In genomic region chr19:10279737-10280442, GRCh38 we compare ENCODE assay signal across 20 cellular contexts. TPM values are rescaled to one million over a fixed set of nuclear protein-coding genes. Genes with fewer than 3 reads are reported as not detected.
A peak's percentile ranks its signal among the peaks of the same experiment; 100 is the strongest.
DNase-seq lines count a peak whose midpoint lies in the region; ATAC-seq, FAIRE-seq and TF ChIP-seq lines count a peak whose summit lies in the region.
"Had no signal": no experiment of that assay in that cellular context is flagged by ENCODE, and none has a peak within 500 bp of the region (broad histone marks: within the 10 kb centered on the region; RNA-seq: fewer than 3 reads in every experiment).

No MANE protein-coding gene starts in this region.

- BruUV-seq in GM12878 (replicated peaks; lab: Mats Ljungman, UMichigan) = TSS peak; percentile 50

- TF ChIP-seq RAD21 in GM12878 (IDR thresholded peaks at IDR 0.05; ENCODE audit: insufficient read depth, low read depth, low read length) = no peak

- POLR2A ChIA-PET in GM12878 (lab: Charles Lee) = interaction anchor here (0.5 to 2.2 kb wide), 7 partner anchors 9 to 146 kb away, joined by 3 to 13 read pairs (median 4); partner anchors contain the start of genes ICAM1 and ICAM5

- SMC1A ChIA-PET in GM12878 (lab: Charles Lee; ENCODE audit: uncharacterized antibody, unreplicated experiment) = interaction anchor here (0.8 to 3.0 kb wide), 4 partner anchors 9 to 478 kb away, joined by 3 to 15 read pairs (median 6); partner anchors contain the start of gene ICAM5

- H4K20me1 ChIP-seq in GM12878 (ENCODE audit: control insufficient read depth, insufficient read depth) = peaks cover 4% of the 10 kb centered on the region; the same call in 1 of the 2 replicates

- FAIRE-seq in GM12878 (lab: Jason Lieb, UNC) = no peak
- FAIRE-seq: endometrium had no signal

- 51% methylated on average over 5 of the region's 5 CpGs for WGBS in GM12878 (ENCODE audit: insufficient coverage, insufficient replicate concordance, low lambda C conversion rate, missing lambda C conversion rate)

- intact Hi-C loops in activated naive CD4-positive, alpha-beta T cell treated with anti-CD3 and anti-CD28 coated beads for 36 hours (cut with micrococcal nuclease) = no loop called here
- intact Hi-C loops in GM12878 (cut with micrococcal nuclease; ENCODE audit: unreplicated experiment) = no loop called here

- RAD21 ChIA-PET in GM12878 (lab: Charles Lee; ENCODE audit: unreplicated experiment) = interaction anchor here (1.0 to 1.8 kb wide), 6 partner anchors 9 to 111 kb away, joined by 3 to 7 read pairs (median 4); partner anchors contain the start of genes ICAM1 and ICAM5

- peaks cover 11% of the 10 kb centered on the region for H3K4me1 ChIP-seq in GM12878 (ENCODE audit: control insufficient read depth, insufficient read depth, low read length)
- H3K4me1 ChIP-seq: ascending aorta, neural progenitor cell, vagina had no signal

- TF ChIP-seq CTCF in GM12878 (IDR thresholded peaks at IDR 0.05 in 2 of 3, conservative IDR thresholded peaks at IDR 0.05 in 1 of 3; ENCODE audit: control insufficient read depth in 2 of 3, extremely low read depth in 1 of 3, insufficient read depth in 1 of 3, low read depth in 3 of 3, low read length in 3 of 3) (no peak), type B pancreatic cell (conservative IDR thresholded peaks at IDR 0.05) (no peak)

- H3K4me1 Mint-ChIP-seq in activated naive CD4-positive, alpha-beta T cell treated with anti-CD3 and anti-CD28 coated beads for 36 hours (ENCODE audit: low read depth) = peaks cover 15% of the 10 kb centered on the region
- peaks cover 3% of the 10 kb centered on the region for H3K4me1 Mint-ChIP-seq in type B pancreatic cell (ENCODE audit: unreplicated experiment)

- no peak overlapping the region for H2AFZ ChIP-seq in GM12878 (ENCODE audit: control insufficient read depth, low read depth, low read length)
- H2AFZ ChIP-seq: neural progenitor cell had no signal

- no peak overlapping the region for H3K9ac ChIP-seq in GM12878 (ENCODE audit: control insufficient read depth, insufficient read depth, low read length)
- H3K9ac ChIP-seq: neural progenitor cell had no signal

- H3K4me3 Mint-ChIP-seq in activated naive CD4-positive, alpha-beta T cell treated with anti-CD3 and anti-CD28 coated beads for 36 hours = no peak overlapping the region
- no peak overlapping the region for H3K4me3 Mint-ChIP-seq in type B pancreatic cell
- H3K4me3 Mint-ChIP-seq: neural progenitor cell had no signal

- H3K27me3 Mint-ChIP-seq in activated naive CD4-positive, alpha-beta T cell treated with anti-CD3 and anti-CD28 coated beads for 36 hours (ENCODE audit: low read depth) = no peaks in the 10 kb centered on the region
- H3K27me3 Mint-ChIP-seq in type B pancreatic cell = peaks cover 22% of the 10 kb centered on the region

- TF ChIP-seq EP300 in GM12878 (IDR thresholded peaks at IDR 0.05; ENCODE audit: borderline replicate concordance in 1 of 2, control insufficient read depth in 1 of 2, low read depth in 2 of 2, low read length in 2 of 2) = no peak

- no peaks in the 10 kb centered on the region for H3K27me3 ChIP-seq in GM12878 (replicated peaks in 1 of 2; ENCODE audit: control insufficient read depth in 2 of 2, insufficient read depth in 2 of 2, low read length in 1 of 2)
- H3K27me3 ChIP-seq: ascending aorta, MG63, vagina had no signal

- no peak for DNase-seq in activated naive CD4-positive, alpha-beta T cell treated with anti-CD3 and anti-CD28 coated beads for 36 hours
- DNase-seq in activated naive CD4-positive, alpha-beta T cell treated with Interleukin-2 at 50 U/mL for 16 hours = no peak
- DNase-seq in MV-4-11 (lab: John Stamatoyannopoulos, UW) (peak; percentile 59), GM12878 (ENCODE audit: low read depth, low spot score) (no peak), type B pancreatic cell (ENCODE audit: extremely low spot score, unreplicated experiment) (no peak), NCI-H187 (lab: John Stamatoyannopoulos, UW) (no peak), NCI-H1105 treated with DMSO at 0.1 percent for 48 hours (lab: John Stamatoyannopoulos, UW) (no peak)
- DNase-seq: activated CD4-positive, alpha-beta T cell treated with anti-CD3 and anti-CD28 coated beads for 4 hours; EL; hippocampal formation; MG63; NCI-H2029; NCI-H446 treated with DMSO at 0.1 percent for 48 hours; SHP77; stomach had no signal

- H3K79me2 ChIP-seq in GM12878 (ENCODE audit: control insufficient read depth, insufficient read depth, low read length) = peaks cover 36% of the 10 kb centered on the region

- H3K9me3 ChIP-seq in GM12878 (replicated peaks; ENCODE audit: control insufficient read depth, insufficient read depth, low read length) = no peaks in the 10 kb centered on the region
- H3K9me3 ChIP-seq: ascending aorta, MG63, stomach, vagina had no signal

- peaks cover 22% of the 10 kb centered on the region for H3K36me3 Mint-ChIP-seq in activated naive CD4-positive, alpha-beta T cell treated with anti-CD3 and anti-CD28 coated beads for 36 hours (ENCODE audit: low read depth)
- H3K36me3 Mint-ChIP-seq in type B pancreatic cell = no peaks in the 10 kb centered on the region
- H3K36me3 Mint-ChIP-seq: neural progenitor cell had no signal

- peak overlapping the region; percentile 47; the same call in 1 of the 2 replicates for H3K4me3 ChIP-seq in GM12878
- H3K4me3 ChIP-seq: ascending aorta, MG63, neural progenitor cell, stomach, vagina had no signal

- TF ChIP-seq POLR2A in GM12878 (IDR thresholded peaks at IDR 0.05; ENCODE audit: low read depth, low read length) = peak; percentile 32; the same call in 1 of the 2 replicates

- H3K36me3 ChIP-seq in GM12878 (ENCODE audit: control insufficient read depth in 2 of 2, insufficient read depth in 2 of 2, low read length in 1 of 2) = peaks cover 24 to 30% of the 10 kb centered on the region in 2 experiments; a peak in 3 of 4 replicates
- H3K36me3 ChIP-seq: MG63, neural progenitor cell had no signal

- in situ Hi-C loops in GM12878 (cut with MboI) = no loop called here

- peak overlapping the region; percentile 70 for H3K27ac Mint-ChIP-seq in activated naive CD4-positive, alpha-beta T cell treated with anti-CD3 and anti-CD28 coated beads for 36 hours
- H3K27ac Mint-ChIP-seq in type B pancreatic cell = peak overlapping the region; percentile 14
- H3K27ac Mint-ChIP-seq: neural progenitor cell had no signal

- CTCF ChIA-PET in activated naive CD4-positive, alpha-beta T cell treated with anti-CD3 and anti-CD28 coated beads for 36 hours (lab: Charles Lee) = interaction anchor here (0.5 to 2.3 kb wide), 9 partner anchors 10 to 348 kb away, joined by 3 to 13 read pairs (median 3); partner anchors contain the start of genes ICAM1 and ICAM5
- CTCF ChIA-PET in GM12878 (lab: Yijun Ruan, JAX) = interaction anchor here (0.7 to 2.8 kb wide), 6 partner anchors 9 to 127 kb away, joined by 3 to 13 read pairs (median 7); partner anchors contain the start of genes ICAM1 and ICAM5

- peak overlapping the region; percentile 30 for H3K4me2 ChIP-seq in GM12878 (ENCODE audit: control insufficient read depth, insufficient read depth)
- H3K4me2 ChIP-seq: neural progenitor cell had no signal

- H3K9me3 Mint-ChIP-seq in activated naive CD4-positive, alpha-beta T cell treated with anti-CD3 and anti-CD28 coated beads for 36 hours = no peaks in the 10 kb centered on the region
- no peaks in the 10 kb centered on the region for H3K9me3 Mint-ChIP-seq in type B pancreatic cell
- H3K9me3 Mint-ChIP-seq: neural progenitor cell had no signal

- no peak overlapping the region for H3K27ac ChIP-seq in GM12878 (ENCODE audit: control insufficient read depth, insufficient read depth)
- H3K27ac ChIP-seq: ascending aorta, neural progenitor cell, stomach, vagina had no signal

- ATAC-seq in GM12878 (peak; percentile 30), HG02884 (IDR thresholded peaks at IDR 0.05; ENCODE audit: unreplicated experiment) (no peak)

RNA-seq across cellular contexts. Expression of gene ICAM4, which starts 6.9 kb away (rescaled TPM):
- total RNA-seq in activated naive CD4-positive, alpha-beta T cell treated with anti-CD3 and anti-CD28 coated beads for 36 hours = not detected
- 2.8 and 3.6 TPM in 2 replicates for total RNA-seq in GM12878 (2013; cell fraction: nucleolus; rRNA removed)
- total RNA-seq in GM12878 (2014; rRNA removed) = 2.4 and 3.0 TPM in 2 replicates
- total RNA-seq in GM12878 (2014; rRNA removed; fragmentation: Illumina TruSeq; extraction: Trizol) = 1.2 and 1.3 TPM in 2 replicates
- total RNA-seq in GM12878 (2021) = 2.1 and 2.6 TPM in 2 replicates
- 0.80 TPM for polyA plus RNA-seq in GM12878 (2011; ENCODE audit: low read depth)
- 0.20 and 0.31 TPM in 2 replicates for polyA plus RNA-seq in GM12878 (2011; rRNA removed)
- 0.48 and 0.79 TPM in 2 replicates for polyA plus RNA-seq in GM12878 (2011; cell fraction: cytosol; rRNA removed)
- polyA plus RNA-seq in GM12878 (2011; cell fraction: nucleus; rRNA removed) = 0.72 and 0.75 TPM in 2 replicates
- 1.4 and 1.9 TPM in 2 replicates for polyA plus RNA-seq in GM12878 (2012)
- 0.29 and 0.63 TPM in 2 replicates for polyA plus RNA-seq in GM12878 (2014; fragmentation: Illumina TruSeq; extraction: Trizol)
- polyA plus RNA-seq in GM12878 (2014; fragmentation: Nextera tagmentation; extraction: Ambion mirVana) = under 1 TPM; 0.69 to 0.72 TPM
- 3.0 and 3.4 TPM in 2 replicates for polyA plus RNA-seq in GM12878 (2014; rRNA removed)
- 1 to 10 TPM; 4.1 to 5.1 TPM for polyA plus RNA-seq in GM12878 (2016; fragmentation: Nextera tagmentation; extraction: Ambion mirVana)
- 0.51 and 1.3 TPM in 2 replicates for polyA minus RNA-seq in GM12878 (2011; rRNA and poly(A)+ RNA removed)
- polyA minus RNA-seq in GM12878 (2011; cell fraction: cytosol; rRNA and poly(A)+ RNA removed) = not detected in 2 replicates
- 2.3 and 3.5 TPM in 2 replicates for polyA minus RNA-seq in GM12878 (2011; cell fraction: nucleus; rRNA and poly(A)+ RNA removed)
- 2.8 and 5.3 TPM in 2 replicates for total RNA-seq in type B pancreatic cell (ENCODE audit: low replicate concordance)
- total RNA-seq: ascending aorta, vagina had no signal

RNA-seq across cellular contexts. Expression of gene ICAM1, which starts 9.0 kb away (rescaled TPM):
- total RNA-seq in activated naive CD4-positive, alpha-beta T cell treated with anti-CD3 and anti-CD28 coated beads for 36 hours = 10 to 100 TPM; 11.5 to 12.0 TPM
- total RNA-seq in GM12878 (2013; cell fraction: nucleolus; rRNA removed) = 288 and 334 TPM in 2 replicates
- total RNA-seq in GM12878 (2014; rRNA removed) (72.9 and 77.7 TPM in 2 replicates), GM12878 (2014; rRNA removed; fragmentation: Illumina TruSeq; extraction: Trizol) (49.4 and 52.6 TPM in 2 replicates), GM12878 (2021) (69.7 and 71.0 TPM in 2 replicates), type B pancreatic cell (ENCODE audit: low replicate concordance) (3.3 and 3.6 TPM in 2 replicates)
- 37.5 TPM for polyA plus RNA-seq in GM12878 (2011; ENCODE audit: low read depth)
- polyA plus RNA-seq in GM12878 (2011; rRNA removed) (46.8 and 115 TPM in 2 replicates), GM12878 (2014; fragmentation: Illumina TruSeq; extraction: Trizol) (61.9 and 67.8 TPM in 2 replicates), GM12878 (2014; fragmentation: Nextera tagmentation; extraction: Ambion mirVana) (10 to 100 TPM in 1 of 2 experiments, 1 to 10 TPM in 1; 7.6 to 14.8 TPM), GM12878 (2014; rRNA removed) (67.9 and 74.4 TPM in 2 replicates), GM12878 (2016; fragmentation: Nextera tagmentation; extraction: Ambion mirVana) (10 to 100 TPM; 35.0 to 41.9 TPM)
- 121 and 131 TPM in 2 replicates for polyA plus RNA-seq in GM12878 (2011; cell fraction: cytosol; rRNA removed)
- polyA plus RNA-seq in GM12878 (2011; cell fraction: nucleus; rRNA removed) = 126 and 136 TPM in 2 replicates
- 53.2 and 69.6 TPM in 2 replicates for polyA plus RNA-seq in GM12878 (2012)
- polyA minus RNA-seq in GM12878 (2011; rRNA and poly(A)+ RNA removed) = 120 and 140 TPM in 2 replicates
- polyA minus RNA-seq in GM12878 (2011; cell fraction: cytosol; rRNA and poly(A)+ RNA removed) = 62.1 and 69.0 TPM in 2 replicates
- polyA minus RNA-seq in GM12878 (2011; cell fraction: nucleus; rRNA and poly(A)+ RNA removed) = 62.3 and 89.7 TPM in 2 replicates

RNA-seq across cellular contexts. Expression of gene ICAM5, which starts 9.9 kb away (rescaled TPM):
- under 1 TPM; 0.72 to 0.81 TPM for total RNA-seq in activated naive CD4-positive, alpha-beta T cell treated with anti-CD3 and anti-CD28 coated beads for 36 hours
- 14.9 and 15.8 TPM in 2 replicates for total RNA-seq in GM12878 (2013; cell fraction: nucleolus; rRNA removed)
- total RNA-seq in GM12878 (2014; rRNA removed) (0.76 and 1.3 TPM in 2 replicates), GM12878 (2014; rRNA removed; fragmentation: Illumina TruSeq; extraction: Trizol) (0.36 and 0.55 TPM in 2 replicates), GM12878 (2021) (3.0 and 4.6 TPM in 2 replicates), type B pancreatic cell (ENCODE audit: low replicate concordance) (2.3 and 3.8 TPM in 2 replicates)
- 1.1 TPM for polyA plus RNA-seq in GM12878 (2011; ENCODE audit: low read depth)
- polyA plus RNA-seq in GM12878 (2011; rRNA removed) (1.4 and 3.5 TPM in 2 replicates), GM12878 (2014; fragmentation: Illumina TruSeq; extraction: Trizol) (0.48 TPM in 1 of 2 replicates, not detected in the other), GM12878 (2014; fragmentation: Nextera tagmentation; extraction: Ambion mirVana) (not detected), GM12878 (2014; rRNA removed) (3.2 and 4.6 TPM in 2 replicates), GM12878 (2016; fragmentation: Nextera tagmentation; extraction: Ambion mirVana) (under 1 TPM; 0.14 to 0.59 TPM)
- polyA plus RNA-seq in GM12878 (2011; cell fraction: cytosol; rRNA removed) = 4.9 and 7.8 TPM in 2 replicates
- polyA plus RNA-seq in GM12878 (2011; cell fraction: nucleus; rRNA removed) = 154 and 163 TPM in 2 replicates
- 3.8 and 6.4 TPM in 2 replicates for polyA plus RNA-seq in GM12878 (2012)
- 0.66 and 3.7 TPM in 2 replicates for polyA minus RNA-seq in GM12878 (2011; rRNA and poly(A)+ RNA removed)
- 1.0 and 3.1 TPM in 2 replicates for polyA minus RNA-seq in GM12878 (2011; cell fraction: cytosol; rRNA and poly(A)+ RNA removed)
- 8.2 and 13.5 TPM in 2 replicates for polyA minus RNA-seq in GM12878 (2011; cell fraction: nucleus; rRNA and poly(A)+ RNA removed)

RNA-seq across cellular contexts. Expression of gene MRPL4, which starts 27.9 kb away (rescaled TPM):
- total RNA-seq in activated naive CD4-positive, alpha-beta T cell treated with anti-CD3 and anti-CD28 coated beads for 36 hours = 100 to 1,000 TPM; 115 to 116 TPM
- 37.1 and 41.1 TPM in 2 replicates for total RNA-seq in GM12878 (2013; cell fraction: nucleolus; rRNA removed)
- total RNA-seq in GM12878 (2014; rRNA removed) (196 and 221 TPM in 2 replicates), GM12878 (2014; rRNA removed; fragmentation: Illumina TruSeq; extraction: Trizol) (36.4 and 44.4 TPM in 2 replicates), GM12878 (2021) (162 and 169 TPM in 2 replicates), type B pancreatic cell (ENCODE audit: low replicate concordance) (67.3 and 68.0 TPM in 2 replicates)
- 22.8 TPM for polyA plus RNA-seq in GM12878 (2011; ENCODE audit: low read depth)
- polyA plus RNA-seq in GM12878 (2011; rRNA removed) (16.6 and 56.2 TPM in 2 replicates), GM12878 (2014; fragmentation: Illumina TruSeq; extraction: Trizol) (9.5 and 44.4 TPM in 2 replicates), GM12878 (2014; fragmentation: Nextera tagmentation; extraction: Ambion mirVana) (1 to 10 TPM in 1 of 2 experiments, under 1 TPM in 1; 0.79 to 5.8 TPM), GM12878 (2014; rRNA removed) (174 and 217 TPM in 2 replicates), GM12878 (2016; fragmentation: Nextera tagmentation; extraction: Ambion mirVana) (100 to 1,000 TPM; 183 to 186 TPM)
- polyA plus RNA-seq in GM12878 (2011; cell fraction: cytosol; rRNA removed) = 127 and 134 TPM in 2 replicates
- polyA plus RNA-seq in GM12878 (2011; cell fraction: nucleus; rRNA removed) = 148 and 198 TPM in 2 replicates
- polyA plus RNA-seq in GM12878 (2012) = 88.5 and 90.8 TPM in 2 replicates
- polyA minus RNA-seq in GM12878 (2011; rRNA and poly(A)+ RNA removed) = 19.6 and 29.7 TPM in 2 replicates
- 24.2 and 28.3 TPM in 2 replicates for polyA minus RNA-seq in GM12878 (2011; cell fraction: cytosol; rRNA and poly(A)+ RNA removed)
- polyA minus RNA-seq in GM12878 (2011; cell fraction: nucleus; rRNA and poly(A)+ RNA removed) = 20.2 and 32.4 TPM in 2 replicates

RNA-seq across cellular contexts. Expression of gene ZGLP1, which starts 29.7 kb away (rescaled TPM):
- 1 to 10 TPM in 1 of 2 experiments, under 1 TPM in 1; 0.86 to 1.1 TPM for total RNA-seq in activated naive CD4-positive, alpha-beta T cell treated with anti-CD3 and anti-CD28 coated beads for 36 hours
- 1.1 and 1.6 TPM in 2 replicates for total RNA-seq in GM12878 (2013; cell fraction: nucleolus; rRNA removed)
- total RNA-seq in GM12878 (2014; rRNA removed) = 1.3 and 1.7 TPM in 2 replicates
- total RNA-seq in GM12878 (2014; rRNA removed; fragmentation: Illumina TruSeq; extraction: Trizol) = 0.67 and 0.78 TPM in 2 replicates
- 2.5 and 4.1 TPM in 2 replicates for total RNA-seq in GM12878 (2021)
- polyA plus RNA-seq in GM12878 (2011; ENCODE audit: low read depth) = 0.75 TPM
- 0.49 and 0.94 TPM in 2 replicates for polyA plus RNA-seq in GM12878 (2011; rRNA removed)
- 1.7 and 2.0 TPM in 2 replicates for polyA plus RNA-seq in GM12878 (2011; cell fraction: cytosol; rRNA removed)
- 10.8 and 12.6 TPM in 2 replicates for polyA plus RNA-seq in GM12878 (2011; cell fraction: nucleus; rRNA removed)
- polyA plus RNA-seq in GM12878 (2012) = 0.89 and 1.8 TPM in 2 replicates
- 0.19 and 0.98 TPM in 2 replicates for polyA plus RNA-seq in GM12878 (2014; fragmentation: Illumina TruSeq; extraction: Trizol)
- under 1 TPM; 0.29 to 0.48 TPM for polyA plus RNA-seq in GM12878 (2014; fragmentation: Nextera tagmentation; extraction: Ambion mirVana)
- polyA plus RNA-seq in GM12878 (2014; rRNA removed) = 4.6 and 5.6 TPM in 2 replicates
- polyA plus RNA-seq in GM12878 (2016; fragmentation: Nextera tagmentation; extraction: Ambion mirVana) = 1 to 10 TPM; 1.8 to 2.0 TPM
- 0.29 and 0.31 TPM in 2 replicates for polyA minus RNA-seq in GM12878 (2011; rRNA and poly(A)+ RNA removed)
- polyA minus RNA-seq in GM12878 (2011; cell fraction: cytosol; rRNA and poly(A)+ RNA removed) = not detected in 2 replicates
- 0.24 and 1.1 TPM in 2 replicates for polyA minus RNA-seq in GM12878 (2011; cell fraction: nucleus; rRNA and poly(A)+ RNA removed)
- 5.5 and 17.0 TPM in 2 replicates for total RNA-seq in type B pancreatic cell (ENCODE audit: low replicate concordance)
- total RNA-seq: ascending aorta had no signal
